2 cellular contexts compared by ENCODE assay signal in genomic region chr16:31055613-31056012, GRCh38.
TF ChIP-seq lines count a peak whose summit lies in the region.

No MANE protein-coding gene starts in this region.

TF ChIP-seq in GM23338, 12 proteins besides CTCF, POLR2A, EP300 and RAD21 (continued from another document):
- TF ChIP-seq, protein P1, sequence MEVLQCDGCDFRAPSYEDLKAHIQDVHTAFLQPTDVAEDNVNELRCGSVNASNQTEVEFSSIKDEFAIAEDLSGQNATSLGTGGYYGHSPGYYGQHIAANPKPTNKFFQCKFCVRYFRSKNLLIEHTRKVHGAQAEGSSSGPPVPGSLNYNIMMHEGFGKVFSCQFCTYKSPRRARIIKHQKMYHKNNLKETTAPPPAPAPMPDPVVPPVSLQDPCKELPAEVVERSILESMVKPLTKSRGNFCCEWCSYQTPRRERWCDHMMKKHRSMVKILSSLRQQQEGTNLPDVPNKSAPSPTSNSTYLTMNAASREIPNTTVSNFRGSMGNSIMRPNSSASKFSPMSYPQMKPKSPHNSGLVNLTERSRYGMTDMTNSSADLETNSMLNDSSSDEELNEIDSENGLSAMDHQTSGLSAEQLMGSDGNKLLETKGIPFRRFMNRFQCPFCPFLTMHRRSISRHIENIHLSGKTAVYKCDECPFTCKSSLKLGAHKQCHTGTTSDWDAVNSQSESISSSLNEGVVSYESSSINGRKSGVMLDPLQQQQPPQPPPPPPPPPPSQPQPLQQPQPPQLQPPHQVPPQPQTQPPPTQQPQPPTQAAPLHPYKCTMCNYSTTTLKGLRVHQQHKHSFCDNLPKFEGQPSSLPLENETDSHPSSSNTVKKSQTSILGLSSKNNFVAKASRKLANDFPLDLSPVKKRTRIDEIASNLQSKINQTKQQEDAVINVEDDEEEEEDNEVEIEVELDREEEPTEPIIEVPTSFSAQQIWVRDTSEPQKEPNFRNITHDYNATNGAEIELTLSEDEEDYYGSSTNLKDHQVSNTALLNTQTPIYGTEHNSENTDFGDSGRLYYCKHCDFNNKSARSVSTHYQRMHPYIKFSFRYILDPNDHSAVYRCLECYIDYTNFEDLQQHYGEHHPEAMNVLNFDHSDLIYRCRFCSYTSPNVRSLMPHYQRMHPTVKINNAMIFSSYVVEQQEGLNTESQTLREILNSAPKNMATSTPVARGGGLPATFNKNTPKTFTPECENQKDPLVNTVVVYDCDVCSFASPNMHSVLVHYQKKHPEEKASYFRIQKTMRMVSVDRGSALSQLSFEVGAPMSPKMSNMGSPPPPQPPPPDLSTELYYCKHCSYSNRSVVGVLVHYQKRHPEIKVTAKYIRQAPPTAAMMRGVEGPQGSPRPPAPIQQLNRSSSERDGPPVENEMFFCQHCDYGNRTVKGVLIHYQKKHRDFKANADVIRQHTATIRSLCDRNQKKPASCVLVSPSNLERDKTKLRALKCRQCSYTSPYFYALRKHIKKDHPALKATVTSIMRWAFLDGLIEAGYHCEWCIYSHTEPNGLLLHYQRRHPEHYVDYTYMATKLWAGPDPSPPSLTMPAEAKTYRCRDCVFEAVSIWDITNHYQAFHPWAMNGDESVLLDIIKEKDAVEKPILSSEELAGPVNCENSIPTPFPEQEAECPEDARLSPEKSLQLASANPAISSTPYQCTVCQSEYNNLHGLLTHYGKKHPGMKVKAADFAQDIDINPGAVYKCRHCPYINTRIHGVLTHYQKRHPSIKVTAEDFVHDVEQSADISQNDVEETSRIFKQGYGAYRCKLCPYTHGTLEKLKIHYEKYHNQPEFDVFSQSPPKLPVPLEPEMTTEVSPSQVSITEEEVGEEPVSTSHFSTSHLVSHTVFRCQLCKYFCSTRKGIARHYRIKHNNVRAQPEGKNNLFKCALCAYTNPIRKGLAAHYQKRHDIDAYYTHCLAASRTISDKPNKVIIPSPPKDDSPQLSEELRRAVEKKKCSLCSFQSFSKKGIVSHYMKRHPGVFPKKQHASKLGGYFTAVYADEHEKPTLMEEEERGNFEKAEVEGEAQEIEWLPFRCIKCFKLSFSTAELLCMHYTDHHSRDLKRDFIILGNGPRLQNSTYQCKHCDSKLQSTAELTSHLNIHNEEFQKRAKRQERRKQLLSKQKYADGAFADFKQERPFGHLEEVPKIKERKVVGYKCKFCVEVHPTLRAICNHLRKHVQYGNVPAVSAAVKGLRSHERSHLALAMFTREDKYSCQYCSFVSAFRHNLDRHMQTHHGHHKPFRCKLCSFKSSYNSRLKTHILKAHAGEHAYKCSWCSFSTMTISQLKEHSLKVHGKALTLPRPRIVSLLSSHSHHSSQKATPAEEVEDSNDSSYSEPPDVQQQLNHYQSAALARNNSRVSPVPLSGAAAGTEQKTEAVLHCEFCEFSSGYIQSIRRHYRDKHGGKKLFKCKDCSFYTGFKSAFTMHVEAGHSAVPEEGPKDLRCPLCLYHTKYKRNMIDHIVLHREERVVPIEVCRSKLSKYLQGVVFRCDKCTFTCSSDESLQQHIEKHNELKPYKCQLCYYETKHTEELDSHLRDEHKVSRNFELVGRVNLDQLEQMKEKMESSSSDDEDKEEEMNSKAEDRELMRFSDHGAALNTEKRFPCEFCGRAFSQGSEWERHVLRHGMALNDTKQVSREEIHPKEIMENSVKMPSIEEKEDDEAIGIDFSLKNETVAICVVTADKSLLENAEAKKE (CRISPR knock-in tag; IDR thresholded peaks at IDR 0.05), result peak; percentile 27; the same call in 1 of the 2 replicates

TF ChIP-seq in WTC11, 78 proteins besides CTCF, POLR2A, EP300 and RAD21 (continued from another document):
- TF ChIP-seq PRDM15 (CRISPR knock-in tag; IDR thresholded peaks at IDR 0.05), result no peak
- no peak for TF ChIP-seq JUN (CRISPR knock-in tag; IDR thresholded peaks at IDR 0.05)
- no peak for TF ChIP-seq ZNF532 (CRISPR knock-in tag; IDR thresholded peaks at IDR 0.05; ENCODE audit: borderline replicate concordance)
- TF ChIP-seq ARID4B (CRISPR knock-in tag; IDR thresholded peaks at IDR 0.05; ENCODE audit: borderline replicate concordance), result no peak
- no peak for TF ChIP-seq PRRX2 (CRISPR knock-in tag; IDR thresholded peaks at IDR 0.05)
- TF ChIP-seq ATF1 (CRISPR knock-in tag; IDR thresholded peaks at IDR 0.05), result no peak
- no peak for TF ChIP-seq FOXJ3 (CRISPR knock-in tag; IDR thresholded peaks at IDR 0.05; ENCODE audit: borderline replicate concordance)
- TF ChIP-seq MYBL2 (CRISPR knock-in tag; IDR thresholded peaks at IDR 0.05), result no peak
TF ChIP-seq in WTC11: peak in this region for 0.
